ENCODE assay signal across 13 cellular contexts in genomic region chrY:23005315-23005714, GRCh38. TPM values are rescaled to one million over a fixed set of nuclear protein-coding genes. Genes with fewer than 3 reads are reported as not detected.
"Had no signal": no experiment of that assay in that cellular context is flagged by ENCODE, and none has a peak within 500 bp of the region (broad histone marks: within the 10 kb centered on the region; RNA-seq: fewer than 3 reads in every experiment).

No MANE protein-coding gene starts in this region.

RNA-seq across cellular contexts. Expression of gene BPY2, which starts 21.3 kb away (rescaled TPM):
- total RNA-seq: stomach, subcutaneous adipose tissue, temporal lobe, thoracic aorta, thyroid gland, tibial nerve, transverse colon, upper lobe of left lung, upper lobe of right lung, ureter, urinary bladder, uterus, vagina had no signal
